Comparison of ENCODE assay signal across 22 cellular contexts in the genomic region with DNA sequence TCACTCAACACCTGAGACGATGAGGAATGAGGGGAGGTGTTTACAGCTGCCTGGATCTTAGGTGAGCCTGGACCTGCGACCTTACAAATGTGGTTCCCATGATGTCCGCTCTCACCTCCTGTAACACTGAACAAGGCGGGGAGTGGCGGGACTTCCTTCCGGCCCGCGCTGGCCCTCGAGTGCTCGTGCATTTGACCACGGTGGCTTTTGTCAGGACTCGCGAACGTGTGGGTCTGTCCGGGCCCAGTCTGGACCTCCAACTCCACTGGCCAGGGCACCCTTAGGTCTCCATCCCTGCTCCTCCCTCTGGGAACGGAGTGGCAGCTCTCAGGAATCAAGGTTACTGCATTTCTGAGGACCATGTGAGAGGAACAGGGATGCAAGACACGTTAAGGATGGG.
"Had no signal": no experiment of that assay in that cellular context is flagged by ENCODE, and none has a peak within 500 bp of the region (broad histone marks: within the 10 kb centered on the region; RNA-seq: fewer than 3 reads in every experiment).

No MANE protein-coding gene starts in this region.

- DNase-seq: Karpas-422; KBM-7; MG63; NCI-H1092; NCI-H1105 treated with DMSO at 0.1 percent for 48 hours; NCI-H1417 treated with DMSO at 0.1 percent for 48 hours; NCI-H146; NCI-H1694 treated with DMSO at 0.1 percent for 48 hours; NCI-H1930; NCI-H2081; NCI-H2107; NCI-H2227 treated with DMSO at 0.1 percent for 48 hours; NCI-H524; NCI-H526 treated with DMSO at 0.1 percent for 48 hours; NCI-H748 treated with DMSO at 0.1 percent for 48 hours; NK-92 treated with Interleukin-12 subunit alpha and Interleukin-12 subunit beta, amount 100 ng/mL, for 24 hours; PC-3; SHP77 treated with DMSO at 0.1 percent for 48 hours; SJCRH30 had no signal

- ATAC-seq: Panc1, PC-3, SK-N-SH treated with all-trans-retinoic acid at 6 μM for 48 hours had no signal

- H3K9me3 ChIP-seq: MG63, SJCRH30 had no signal

- H3K27ac ChIP-seq: RWPE1, SJCRH30 had no signal

- H3K4me3 ChIP-seq: MG63, SJCRH30 had no signal

- H3K27me3 ChIP-seq: MG63, SJCRH30 had no signal

- H3K4me1 ChIP-seq: SJCRH30 had no signal

- H3K36me3 ChIP-seq: MG63, SJCRH30 had no signal
